2 cellular contexts compared by ENCODE assay signal in genomic region chr13:90395348-90395747, GRCh38.
TF ChIP-seq lines count a peak whose summit lies in the region.

No MANE protein-coding gene starts in this region.

TF ChIP-seq in IMR-90, 13 proteins besides CTCF, POLR2A, EP300 and RAD21:
- TF ChIP-seq MAFK (IDR thresholded peaks at IDR 0.05; ENCODE audit: low read depth, low read length) (no peak), CEBPB (IDR thresholded peaks at IDR 0.05; ENCODE audit: low read depth, low read length) (peak; percentile 45; the same call in 1 of the 2 replicates)

TF ChIP-seq in K562, 482 proteins besides CTCF, POLR2A, EP300 and RAD21:
- TF ChIP-seq SUPT5H (IDR thresholded peaks at IDR 0.05) (no peak), TGIF2 (CRISPR knock-in tag; IDR thresholded peaks at IDR 0.05) (0 out of 2 replicates have a peak, but pooled peaks have one; percentile 3), ZNF507 (tag; conservative IDR thresholded peaks at IDR 0.05) (no peak), CEBPG (CRISPR knock-in tag; IDR thresholded peaks at IDR 0.05) (no peak; the same call in 1 of the 2 replicates), CEBPG (tag; conservative IDR thresholded peaks at IDR 0.05 in 1 of 2, IDR thresholded peaks at IDR 0.05 in 1 of 2) (peak in 1 of 2 experiments; percentile 68; a peak in 2 of 4 replicates), XRCC5 (IDR thresholded peaks at IDR 0.05; ENCODE audit: low read depth, low read length) (no peak), IRF9 (tag; IDR thresholded peaks at IDR 0.05) (peak; percentile 13; the same call in 1 of the 2 replicates), ATF3 (IDR thresholded peaks at IDR 0.05) (peak; percentile 75), ATF3 (CRISPR knock-in tag; conservative IDR thresholded peaks at IDR 0.05) (no peak), GABPA (tag; conservative IDR thresholded peaks at IDR 0.05; ENCODE audit: low read depth) (no peak), CEBPB (tag; IDR thresholded peaks at IDR 0.05) (peak; percentile 75; the same call in 1 of the 2 replicates), HDAC1 (IDR thresholded peaks at IDR 0.05) (no peak), TOE1 (IDR thresholded peaks at IDR 0.05; ENCODE audit: borderline replicate concordance) (no peak), TOE1 (CRISPR knock-in tag; IDR thresholded peaks at IDR 0.05; ENCODE audit: borderline replicate concordance, low read depth) (no peak), ZNF444 (CRISPR knock-in tag; IDR thresholded peaks at IDR 0.05) (no peak), ZBTB49 (CRISPR knock-in tag; IDR thresholded peaks at IDR 0.05; ENCODE audit: borderline replicate concordance) (no peak), ZFP1 (CRISPR knock-in tag; IDR thresholded peaks at IDR 0.05) (no peak), GTF3C2 (IDR thresholded peaks at IDR 0.05; ENCODE audit: borderline replicate concordance, extremely low read depth, insufficient read length) (no peak)
